15 cellular contexts compared by ENCODE assay signal in the genomic region with DNA sequence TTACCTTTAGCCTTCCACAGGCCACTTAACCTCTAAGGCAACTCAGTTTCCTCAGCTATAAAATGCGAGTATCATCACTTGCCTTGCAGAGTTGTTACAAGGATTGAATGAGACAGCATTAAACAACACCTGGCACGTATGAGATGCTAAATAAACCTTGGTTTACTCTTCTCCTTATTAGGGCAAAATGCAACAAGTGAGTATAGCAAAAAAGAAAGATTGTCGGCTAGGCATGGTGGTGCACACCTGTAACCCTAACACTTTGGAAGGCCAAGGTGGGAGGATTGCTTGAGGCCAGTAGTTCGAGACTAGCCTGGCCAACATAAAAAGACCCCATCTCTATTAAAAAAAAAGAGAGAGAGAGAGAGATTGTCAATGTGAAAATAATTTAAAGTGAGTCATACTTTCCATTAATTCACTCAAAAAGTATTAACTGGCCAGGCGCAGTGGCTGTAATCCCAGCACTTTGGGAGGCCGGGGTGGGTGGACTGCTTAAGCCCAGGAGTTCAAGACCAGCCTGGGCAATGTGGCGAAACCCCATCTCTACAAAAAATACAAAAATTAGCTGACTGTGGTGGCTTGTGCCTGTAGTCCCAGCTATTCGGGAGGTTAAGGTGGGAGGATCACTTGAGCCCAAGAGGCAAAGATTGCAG.
"Had no signal": no experiment of that assay in that cellular context is flagged by ENCODE, and none has a peak within 500 bp of the region (broad histone marks: within the 10 kb centered on the region; RNA-seq: fewer than 3 reads in every experiment).

No MANE protein-coding gene starts in this region.

- H3K27me3 ChIP-seq: ascending aorta, gastroesophageal sphincter, heart right ventricle, pancreas, sigmoid colon, stomach had no signal

- H3K27me3 Mint-ChIP-seq: activated CD4-positive, alpha-beta T cell treated with anti-CD3 and anti-CD28 coated beads, Interleukin-2, amount 10 ng/mL, durations not matched to agents 7 days and 5 days; activated naive CD8-positive, alpha-beta T cell treated with anti-CD3 and anti-CD28 coated beads, Interleukin-2, amount 10 ng/mL, durations not matched to agents 7 days and 5 days had no signal

- H3K27ac Mint-ChIP-seq: activated CD4-positive, alpha-beta T cell treated with anti-CD3 and anti-CD28 coated beads, Interleukin-2, amount 10 ng/mL, durations not matched to agents 7 days and 5 days; activated naive CD8-positive, alpha-beta T cell treated with anti-CD3 and anti-CD28 coated beads, Interleukin-2, amount 10 ng/mL, durations not matched to agents 7 days and 5 days had no signal

- DNase-seq: activated CD4-positive, alpha-beta T cell treated with anti-CD3 and anti-CD28 coated beads, Interleukin-2, amount 10 ng/mL, durations not matched to agents 7 days and 5 days; activated CD4-positive, CD25-positive, alpha-beta regulatory T cell; activated effector memory CD4-positive, alpha-beta T cell treated with anti-CD3 and anti-CD28 coated beads, Interleukin-2, amount 50 U/mL, for 16 hours; activated naive CD8-positive, alpha-beta T cell treated with anti-CD3 and anti-CD28 coated beads, Interleukin-2, amount 10 ng/mL, durations not matched to agents 7 days and 5 days; dermis blood vessel endothelial cell; heart right ventricle; midbrain; pancreas; sigmoid colon; stimulated activated CD4-positive, alpha-beta T cell treated with anti-CD3 and anti-CD28 coated beads, Interleukin-1b, Interleukin-23, amount 100 ng/mL, for 48 hours; stomach had no signal

- H3K4me3 ChIP-seq: ascending aorta, gastroesophageal sphincter, heart right ventricle, pancreas, sigmoid colon, stomach, thoracic aorta had no signal

- H3K9me3 Mint-ChIP-seq: activated CD4-positive, alpha-beta T cell treated with anti-CD3 and anti-CD28 coated beads, Interleukin-2, amount 10 ng/mL, durations not matched to agents 7 days and 5 days; activated naive CD8-positive, alpha-beta T cell treated with anti-CD3 and anti-CD28 coated beads, Interleukin-2, amount 10 ng/mL, durations not matched to agents 7 days and 5 days had no signal

- H3K4me3 Mint-ChIP-seq: activated CD4-positive, alpha-beta T cell treated with anti-CD3 and anti-CD28 coated beads, Interleukin-2, amount 10 ng/mL, durations not matched to agents 7 days and 5 days; activated naive CD8-positive, alpha-beta T cell treated with anti-CD3 and anti-CD28 coated beads, Interleukin-2, amount 10 ng/mL, durations not matched to agents 7 days and 5 days had no signal

- H3K9me3 ChIP-seq: ascending aorta, gastroesophageal sphincter, heart right ventricle, pancreas, sigmoid colon, stomach, thoracic aorta had no signal

- H3K27ac ChIP-seq: ascending aorta, epithelial cell of prostate, gastroesophageal sphincter, heart right ventricle, pancreas, sigmoid colon, stomach, thoracic aorta had no signal

- H3K36me3 ChIP-seq: ascending aorta, gastroesophageal sphincter, heart right ventricle, pancreas, sigmoid colon, stomach, thoracic aorta had no signal

- ATAC-seq: gastroesophageal sphincter, heart right ventricle, pancreas had no signal
